In the genomic region with DNA sequence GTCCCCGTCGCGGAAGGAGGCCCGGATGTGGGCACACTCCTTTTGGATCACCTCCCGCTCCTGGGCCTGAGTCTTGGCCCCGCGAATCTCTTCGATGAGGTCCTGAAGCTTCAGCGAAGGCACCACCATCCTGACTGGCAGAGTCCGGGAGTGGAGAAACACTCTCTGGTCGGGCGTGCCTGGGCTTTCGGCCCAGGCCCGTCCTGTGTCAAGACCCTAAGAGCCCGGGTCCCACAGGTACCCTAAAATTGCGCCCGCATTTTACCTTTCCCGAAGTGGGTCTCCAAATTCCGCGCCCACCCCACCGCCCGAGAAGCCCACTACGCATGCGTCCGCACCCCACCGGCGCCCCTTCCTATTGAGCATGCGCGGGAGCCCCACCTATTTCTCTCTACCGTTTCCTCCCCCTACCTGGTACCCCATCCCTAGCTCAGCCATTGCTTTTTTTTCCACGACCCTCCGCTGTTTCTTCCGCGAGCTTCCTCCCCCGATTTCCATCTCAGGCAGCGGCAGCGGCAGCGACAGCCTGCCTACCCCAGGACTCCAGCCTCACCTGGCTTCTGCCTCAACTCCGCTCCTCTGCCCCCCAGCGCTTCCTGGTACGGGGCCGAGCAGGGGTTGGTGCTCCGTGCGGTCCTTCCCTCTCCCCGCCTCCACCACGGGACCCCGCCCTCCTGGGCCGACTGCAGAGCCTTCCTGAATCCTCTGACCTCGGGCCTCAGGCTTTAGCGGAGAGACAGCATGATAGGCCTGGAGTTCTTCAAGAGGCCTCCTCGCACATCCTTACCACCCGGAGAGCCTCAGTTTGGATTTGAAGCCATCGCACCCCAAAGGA, we compare ENCODE assay signal across 8 cellular contexts. TPM values are rescaled to one million over a fixed set of nuclear protein-coding genes. Genes with fewer than 3 reads are reported as not detected.
DNase-seq lines count a peak whose midpoint lies in the region; ATAC-seq and TF ChIP-seq lines count a peak whose summit lies in the region.

Gene AP1G2, minus strand, starts transcription at position 606 of the 835 bp plus-strand sequence. Its CDS starts 477 bp downstream, at position 129.

- peak within 1 kb of the TSS; percentile 90 for H3K4me3 ChIP-seq in WERI-Rb-1 (ENCODE audit: low read depth, low read length)
- peak within 1 kb of the TSS; percentile 63 to 77 (median 71) for H3K4me3 ChIP-seq in breast epithelium

- peak; percentile 45 for TF ChIP-seq POLR2A in breast epithelium (IDR thresholded peaks at IDR 0.05)

- H3K36me3 ChIP-seq in WERI-Rb-1 (peaks cover 20% of the 10 kb centered on the region), breast epithelium (no peaks in the 10 kb centered on the region)

- H3K4me1 ChIP-seq in breast epithelium, result peaks cover 4 to 13% of the 10 kb centered on the region in 2 donors

- TF ChIP-seq CTCF in WERI-Rb-1 (IDR thresholded peaks at IDR 0.05; ENCODE audit: low read depth, low read length) (no peak), breast epithelium (IDR thresholded peaks at IDR 0.05) (no peak)

- ATAC-seq in GM18861 (IDR thresholded peaks at IDR 0.05; ENCODE audit: unreplicated experiment) (peak; percentile 78), HG03095 (IDR thresholded peaks at IDR 0.05; ENCODE audit: unreplicated experiment) (peak; percentile 84)

- H3K27ac ChIP-seq in WERI-Rb-1 (peak within 1 kb of the TSS; percentile 69), breast epithelium (peak within 1 kb of the TSS; percentile 84 to 88)

- DNase-seq in A172 (ENCODE audit: low spot score) (peak; percentile 12), NCI-H2196 treated with DMSO at 0.1 percent for 48 hours (lab: John Stamatoyannopoulos, UW; ENCODE audit: unreplicated experiment) (peak; percentile 80), WERI-Rb-1 (peak; percentile 96), breast epithelium (ENCODE audit: low spot score in 2 of 2) (peak; percentile 90 to 95), iPS-NIHi7 (ENCODE audit: extremely low spot score) (peak; percentile 92)
- DNase-seq in stimulated activated CD4-positive, alpha-beta T cell treated with anti-CD3 and anti-CD28 coated beads, Interleukin-12 subunit alpha, Interleukin-12 subunit beta, amount 100 ng/mL, for 48 hours (ENCODE audit: low read depth in 2 of 3, low spot score in 1 of 3), result peak; percentile 81 to 93 (median 82)

- no peaks in the 10 kb centered on the region for H3K9me3 ChIP-seq in WERI-Rb-1 (ENCODE audit: severe bottlenecking)
- no peaks in the 10 kb centered on the region for H3K9me3 ChIP-seq in breast epithelium

- no peaks in the 10 kb centered on the region for H3K27me3 ChIP-seq in WERI-Rb-1 (ENCODE audit: insufficient read depth, low read depth, severe bottlenecking)
- H3K27me3 ChIP-seq in breast epithelium, result no peaks in the 10 kb centered on the region

- intact Hi-C loops in breast epithelium (cut with DNase I; ENCODE audit: low total_unique reads), result no loop called here

RNA-seq across cellular contexts. Expression of gene AP1G2, which starts in this region (rescaled TPM):
- total RNA-seq in A172 (2014; rRNA removed; shearing (Covaris generic)), result 6.0 and 16.6 TPM in 2 replicates
- 100 to 1,000 TPM in 2 of 3 donors, 10 to 100 TPM in 1; 30.9 to 172 (median 149) TPM for total RNA-seq in breast epithelium

Comparison
In these comparisons a context has a peak if more than half of its experiments do, and no peak if none do; other contexts are left out.
1. Peak in every context shown above with its lines: DNase-seq, ATAC-seq, H3K4me3 ChIP-seq and H3K27ac ChIP-seq.
2. DNase-seq: peak in every context shown above with its lines; median percentile 96 in WERI-Rb-1; 92 in breast epithelium; 92 in iPS-NIHi7; 82 in stimulated activated CD4-positive, alpha-beta T cell treated with anti-CD3 and anti-CD28 coated beads, Interleukin-12 subunit alpha, Interleukin-12 subunit beta, amount 100 ng/mL, for 48 hours; 80 in NCI-H2196 treated with DMSO at 0.1 percent for 48 hours; 12 in A172.